29 cellular contexts compared by ENCODE assay signal in the genomic region with DNA sequence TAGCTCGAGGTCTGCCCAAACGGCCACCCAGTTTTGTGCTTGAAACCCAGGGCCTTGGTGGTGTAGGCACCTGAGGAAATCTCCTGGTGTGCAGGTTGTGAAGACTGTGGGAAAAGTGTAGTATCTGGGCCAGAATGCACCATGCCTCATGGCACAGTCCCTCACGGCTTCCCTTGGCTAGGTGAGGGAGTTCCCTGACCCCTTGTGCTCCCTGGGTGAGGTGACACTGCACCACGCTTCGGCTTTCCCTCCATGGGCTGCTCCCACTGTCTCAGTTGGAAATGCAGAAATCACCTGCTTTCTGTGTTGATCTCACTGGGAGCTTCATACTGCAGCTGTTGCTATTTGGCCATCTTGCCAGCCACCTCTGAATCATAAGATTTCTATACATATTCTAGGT.
"Had no signal": no experiment of that assay in that cellular context is flagged by ENCODE, and none has a peak within 500 bp of the region (broad histone marks: within the 10 kb centered on the region; RNA-seq: fewer than 3 reads in every experiment).

No MANE protein-coding gene starts in this region.

- H3K36me3 ChIP-seq: ovary, sigmoid colon, spleen, suprapubic skin, tibial artery, transverse colon, upper lobe of right lung, vagina had no signal

- H3K9ac ChIP-seq: parathyroid adenoma had no signal

- ATAC-seq: naive thymus-derived CD8-positive, alpha-beta T cell; natural killer cell treated with Interleukin-12 subunit alpha and Interleukin-12 subunit beta and Interleukin-15 and Interleukin-18, amount 100 ng/mL, for 72 hours; psoas muscle; right cardiac atrium; stimulated activated memory B cell treated with anti-CD40 and anti-IgM and Interleukin-4, amounts not matched to agents 10 μg/mL and 1 μg/mL and 100 μg/mL, for 72 hours; stimulated activated naive CD8-positive, alpha-beta T cell treated with anti-CD3 and anti-CD28 coated beads, Interleukin-15, amount 100 ng/mL, for 72 hours; stimulated activated naive CD8-positive, alpha-beta T cell treated with anti-CD3 and anti-CD28 coated beads, Interleukin-15, Interleukin-2, amounts not matched to agents 100 U/mL and 50 U/mL, for 24 hours; upper lobe of right lung had no signal

- H3K9me3 ChIP-seq: ovary, psoas muscle, testis, upper lobe of right lung, vagina had no signal

- DNase-seq: naive B cell; naive thymus-derived CD8-positive, alpha-beta T cell; nephron progenitor cell; occipital lobe; ovary; sigmoid colon; spleen; stimulated activated CD4-positive, alpha-beta T cell treated with anti-CD3 and anti-CD28 coated beads, Interleukin-12 subunit alpha, Interleukin-12 subunit beta, amount 100 ng/mL, for 4 hours; stimulated activated CD4-positive, alpha-beta T cell treated with anti-CD3 and anti-CD28 coated beads, Interleukin-1b, Interleukin-23, amount 100 ng/mL, for 48 hours; stimulated activated CD4-positive, alpha-beta T cell treated with anti-CD3 and anti-CD28 coated beads, Interleukin-4, amount 100 ng/mL, for 1 hour; stimulated activated CD4-positive, alpha-beta T cell treated with anti-CD3 and anti-CD28 coated beads, Interleukin-4, amount 100 ng/mL, for 4 hours; stimulated activated CD8-positive, alpha-beta memory T cell treated with anti-CD3 and anti-CD28 coated beads, Interleukin-4, amount 100 ng/mL, for 48 hours; stimulated activated naive CD4-positive, alpha-beta T cell; stimulated activated naive CD8-positive, alpha-beta T cell treated with anti-CD3 and anti-CD28 coated beads, Interleukin-15, amount 100 ng/mL, for 72 hours; stimulated activated naive CD8-positive, alpha-beta T cell treated with anti-CD3 and anti-CD28 coated beads, Interleukin-15, Interleukin-2, amounts not matched to agents 100 U/mL and 50 U/mL, for 24 hours; substantia nigra; testis; tibial artery; transverse colon; upper lobe of right lung had no signal

- H3K27me3 ChIP-seq: ovary, sigmoid colon, spleen, suprapubic skin, testis, tibial artery, transverse colon, upper lobe of right lung, vagina had no signal

- H3K79me2 ChIP-seq: parathyroid adenoma had no signal

- H3K4me2 ChIP-seq: smooth muscle cell had no signal

- H2AFZ ChIP-seq: parathyroid adenoma had no signal

- H3K27ac ChIP-seq: ovary, parathyroid adenoma, psoas muscle, sigmoid colon, skin epidermis, spleen, suprapubic skin, testis, tibial artery, transverse colon, upper lobe of right lung, vagina had no signal

- H3K4me1 ChIP-seq: parathyroid adenoma, psoas muscle, sigmoid colon, spleen, suprapubic skin, testis, tibial artery, transverse colon, upper lobe of right lung, vagina had no signal

- H3K4me3 ChIP-seq: ovary, psoas muscle, sigmoid colon, skin epidermis, smooth muscle cell, spleen, suprapubic skin, testis, tibial artery, transverse colon, upper lobe of right lung, vagina had no signal
